12 cellular contexts compared by ENCODE assay signal in the genomic region with DNA sequence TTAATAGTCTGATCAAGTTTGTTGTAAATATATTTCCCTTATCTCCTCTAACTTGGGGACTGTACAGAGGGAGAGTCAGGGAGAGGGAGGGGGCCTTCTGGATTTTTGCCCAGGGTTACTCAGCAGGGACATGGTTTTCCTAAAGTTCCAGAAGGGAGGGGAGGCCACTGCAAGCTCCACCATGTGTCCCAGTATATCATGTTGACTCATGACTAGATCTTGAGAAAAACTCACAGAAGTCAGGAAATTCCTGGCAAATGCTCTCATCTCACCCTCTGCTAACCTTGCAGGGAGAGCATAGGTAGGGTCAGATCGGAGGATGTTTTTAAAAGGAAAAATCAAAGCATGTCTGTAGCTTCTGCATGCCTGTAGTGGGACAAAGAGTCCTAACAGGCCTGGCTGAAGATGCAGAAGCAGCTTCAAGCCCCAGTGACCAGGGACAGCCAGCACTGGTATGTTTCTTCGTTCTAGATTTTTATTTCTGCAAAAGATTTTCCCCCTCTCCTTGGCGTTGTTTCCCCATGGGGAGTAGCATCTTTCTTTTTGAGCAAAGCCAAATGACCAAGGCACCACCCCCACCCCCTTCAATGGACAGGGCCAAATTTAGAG.
A peak's percentile ranks its signal among the peaks of the same experiment; 100 is the strongest.
DNase-seq lines count a peak whose midpoint lies in the region; ATAC-seq, FAIRE-seq and TF ChIP-seq lines count a peak whose summit lies in the region.
"Had no signal": no experiment of that assay in that cellular context is flagged by ENCODE, and none has a peak within 500 bp of the region (broad histone marks: within the 10 kb centered on the region; RNA-seq: fewer than 3 reads in every experiment).

No MANE protein-coding gene starts in this region.

- H3K4me3 ChIP-seq in fibroblast of the aortic adventitia (ENCODE audit: low read depth, low read length) = no peak overlapping the region
- H3K4me3 ChIP-seq in skeletal muscle satellite cell (ENCODE audit: low read length) = peak overlapping the region; percentile 23
- H3K4me3 ChIP-seq: sigmoid colon had no signal

- ATAC-seq in esophagus mucosa = no peak

- H3K4me2 ChIP-seq in skeletal muscle satellite cell (ENCODE audit: low read length) = peak overlapping the region; percentile 68

- DNase-seq in HCEC 1CT (peak; percentile 97), SW 1271 (lab: John Stamatoyannopoulos, UW) (peak; percentile 68 to 90), fibroblast of the aortic adventitia (ENCODE audit: low read depth) (peak; percentile 84), frontal cortex (ENCODE audit: low spot score in 2 of 2) (no peak), cardiac septum (ENCODE audit: low spot score) (no peak), GM13977 (ENCODE audit: low spot score) (no peak)
- DNase-seq: activated T-cell treated with anti-CD3 and anti-CD28 coated beads, Interleukin-2, amount 50 U/mL, for 24 hours; DND-41; OCI-M1; sigmoid colon had no signal

- FAIRE-seq in frontal cortex (lab: Jason Lieb, UNC) = no peak

- intact Hi-C loops in cardiac septum (cut with DNase I) = no loop called here

- no peaks in the 10 kb centered on the region for H3K36me3 ChIP-seq in skeletal muscle satellite cell (ENCODE audit: insufficient read depth, low read length)
- H3K36me3 ChIP-seq: sigmoid colon had no signal

- H3K9me3 ChIP-seq in skeletal muscle satellite cell (replicated peaks; ENCODE audit: low read length) = no peaks in the 10 kb centered on the region
- H3K9me3 ChIP-seq: sigmoid colon had no signal

- peak overlapping the region; percentile 86 for H3K9ac ChIP-seq in skeletal muscle satellite cell (ENCODE audit: low read depth, low read length)

- H3K4me1 ChIP-seq in skeletal muscle satellite cell (ENCODE audit: control insufficient read depth, insufficient read depth, low read length) = peaks cover 79% of the 10 kb centered on the region

- TF ChIP-seq CTCF in fibroblast of the aortic adventitia (IDR thresholded peaks at IDR 0.05; ENCODE audit: insufficient read depth, low read length) = no peak
- TF ChIP-seq CTCF in GM13977 (IDR thresholded peaks at IDR 0.05; ENCODE audit: extremely low read depth, insufficient read depth, missing control alignments) = no peak

- H3K27me3 ChIP-seq in skeletal muscle satellite cell (ENCODE audit: control insufficient read depth, insufficient read depth, low read length) = no peaks in the 10 kb centered on the region
- H3K27me3 ChIP-seq: sigmoid colon had no signal

- in situ Hi-C loops in GM13977 (cut with MboI; ENCODE audit: low pct_unique_long_range_greater_than_20kb, low sequenced_read_pairs, unreplicated experiment) = no loop called here

Comparison
In these comparisons a context has a peak if more than half of its experiments do, and no peak if none do; other contexts are left out.
1. DNase-seq: peak in HCEC 1CT (single experiment), SW 1271 (2 of 2) and fibroblast of the aortic adventitia (single experiment); none in frontal cortex (0 of 2), cardiac septum (single experiment) and GM13977 (single experiment).